In genomic region chr12:54189198-54189539, GRCh38 we compare ENCODE assay signal across 8 cellular contexts. TPM values are rescaled to one million over a fixed set of nuclear protein-coding genes. Genes with fewer than 3 reads are reported as not detected.
DNase-seq lines count a peak whose midpoint lies in the region; ATAC-seq, FAIRE-seq and TF ChIP-seq lines count a peak whose summit lies in the region.

No MANE protein-coding gene starts in this region.

- H3K36me3 Mint-ChIP-seq in activated naive CD4-positive, alpha-beta T cell treated with anti-CD3 and anti-CD28 coated beads for 36 hours (ENCODE audit: low read depth) = peaks cover 3% of the 10 kb centered on the region
- peaks cover 10% of the 10 kb centered on the region for H3K36me3 Mint-ChIP-seq in activated CD4-positive, alpha-beta memory T cell treated with anti-CD3 and anti-CD28 coated beads, Interleukin-2, amount 10 ng/mL, durations not matched to agents 7 days and 5 days (ENCODE audit: low read depth)

- no peak for DNase-seq in activated naive CD4-positive, alpha-beta T cell treated with anti-CD3 and anti-CD28 coated beads for 36 hours
- no peak for DNase-seq in activated naive CD4-positive, alpha-beta T cell treated with Interleukin-2 at 50 U/mL for 16 hours
- DNase-seq in activated CD4-positive, alpha-beta memory T cell treated with anti-CD3 and anti-CD28 coated beads, Interleukin-2, amount 10 ng/mL, durations not matched to agents 7 days and 5 days = no peak
- DNase-seq in keratinocyte (ENCODE audit: low read depth, low spot score) (no peak), thoracic aorta (ENCODE audit: low spot score) (no peak), H54 (ENCODE audit: insufficient read length, low spot score) (no peak)

- H3K4me1 ChIP-seq in keratinocyte (ENCODE audit: control insufficient read depth, extremely low read depth, insufficient read depth, low read length) = peaks cover 22% of the 10 kb centered on the region
- peaks cover 4 to 25% of the 10 kb centered on the region in 2 donors for H3K4me1 ChIP-seq in thoracic aorta (ENCODE audit: control insufficient read depth in 1 of 2, low read depth in 2 of 2)

- TF ChIP-seq POLR2A in H54 (IDR thresholded peaks at IDR 0.05; ENCODE audit: low read depth, low read length) = no peak

- H3K36me3 ChIP-seq in keratinocyte (ENCODE audit: control insufficient read depth in 2 of 2, extremely low read depth in 1 of 2, insufficient read depth in 2 of 2, low read length in 2 of 2) (peaks cover 8 to 9% of the 10 kb centered on the region in 2 experiments), thoracic aorta (peaks cover 3% of the 10 kb centered on the region)

- H3K9me3 Mint-ChIP-seq in activated naive CD4-positive, alpha-beta T cell treated with anti-CD3 and anti-CD28 coated beads for 36 hours = no peaks in the 10 kb centered on the region
- no peaks in the 10 kb centered on the region for H3K9me3 Mint-ChIP-seq in activated CD4-positive, alpha-beta memory T cell treated with anti-CD3 and anti-CD28 coated beads, Interleukin-2, amount 10 ng/mL, durations not matched to agents 7 days and 5 days

- POLR2A ChIA-PET in activated CD4-positive, alpha-beta memory T cell treated with anti-CD3 and anti-CD28 coated beads, Interleukin-2, amount 10 ng/mL, durations not matched to agents 7 days and 5 days (lab: Charles Lee) = interaction anchor here (0.8 to 1.1 kb wide), 4 partner anchors 20 to 173 kb away, joined by 3 read pairs; no protein-coding TSS in a partner anchor

- H3K27ac ChIP-seq in keratinocyte (ENCODE audit: control insufficient read depth, insufficient read depth, low read length) (no peak overlapping the region), thoracic aorta (no peak overlapping the region)

- H3K27me3 Mint-ChIP-seq in activated naive CD4-positive, alpha-beta T cell treated with anti-CD3 and anti-CD28 coated beads for 36 hours (ENCODE audit: low read depth) = peaks cover 20% of the 10 kb centered on the region
- H3K27me3 Mint-ChIP-seq in activated CD4-positive, alpha-beta memory T cell treated with anti-CD3 and anti-CD28 coated beads, Interleukin-2, amount 10 ng/mL, durations not matched to agents 7 days and 5 days = peaks cover 31% of the 10 kb centered on the region

- TF ChIP-seq CTCF in keratinocyte (optimal IDR thresholded peaks at IDR 0.05 in 1 of 3, IDR thresholded peaks at IDR 0.05 in 1 of 3, conservative IDR thresholded peaks at IDR 0.05 in 1 of 3; ENCODE audit: extremely low read depth in 1 of 3, insufficient read depth in 2 of 3, low read length in 3 of 3) (no peak), thoracic aorta (IDR thresholded peaks at IDR 0.05) (no peak)

- H3K9me3 ChIP-seq in keratinocyte (ENCODE audit: control insufficient read depth, low read depth, low read length) (no peaks in the 10 kb centered on the region), thoracic aorta (no peaks in the 10 kb centered on the region)

- no peaks in the 10 kb centered on the region for H4K20me1 ChIP-seq in keratinocyte (ENCODE audit: control insufficient read depth, extremely low read depth, insufficient read depth, low read length)

- peak overlapping the region; percentile 33 to 76 (median 41) for H3K4me3 ChIP-seq in keratinocyte (ENCODE audit: control insufficient read depth in 2 of 3, extremely low read depth in 1 of 3, insufficient read depth in 2 of 3, low read depth in 1 of 3, low read length in 3 of 3)
- H3K4me3 ChIP-seq in thoracic aorta = peak overlapping the region; percentile 88

- peak overlapping the region; percentile 53 for H3K4me2 ChIP-seq in keratinocyte (ENCODE audit: control insufficient read depth, extremely low read depth, insufficient read depth, low read depth, low read length)

- H3K27ac Mint-ChIP-seq in activated naive CD4-positive, alpha-beta T cell treated with anti-CD3 and anti-CD28 coated beads for 36 hours = no peak overlapping the region
- H3K27ac Mint-ChIP-seq in activated CD4-positive, alpha-beta memory T cell treated with anti-CD3 and anti-CD28 coated beads, Interleukin-2, amount 10 ng/mL, durations not matched to agents 7 days and 5 days = peak overlapping the region; percentile 56

- peaks cover 16% of the 10 kb centered on the region for H3K4me1 Mint-ChIP-seq in activated naive CD4-positive, alpha-beta T cell treated with anti-CD3 and anti-CD28 coated beads for 36 hours (ENCODE audit: low read depth)
- peaks cover 24% of the 10 kb centered on the region for H3K4me1 Mint-ChIP-seq in activated CD4-positive, alpha-beta memory T cell treated with anti-CD3 and anti-CD28 coated beads, Interleukin-2, amount 10 ng/mL, durations not matched to agents 7 days and 5 days

- peaks cover 21% of the 10 kb centered on the region for H3K79me2 ChIP-seq in keratinocyte (ENCODE audit: control insufficient read depth, insufficient read depth, low read length)

- no peak overlapping the region for H3K9ac ChIP-seq in keratinocyte (ENCODE audit: control insufficient read depth, extremely low read depth, insufficient read depth, low read length)

- peak overlapping the region; percentile 86 for H3K4me3 Mint-ChIP-seq in activated naive CD4-positive, alpha-beta T cell treated with anti-CD3 and anti-CD28 coated beads for 36 hours
- peak overlapping the region; percentile 82 for H3K4me3 Mint-ChIP-seq in activated CD4-positive, alpha-beta memory T cell treated with anti-CD3 and anti-CD28 coated beads, Interleukin-2, amount 10 ng/mL, durations not matched to agents 7 days and 5 days

- ATAC-seq in thoracic aorta (ENCODE audit: insufficient number of reproducible peaks, low FRiP score, low read depth) = peak; percentile 21
- no peak for ATAC-seq in HG02970 (IDR thresholded peaks at IDR 0.05; ENCODE audit: low FRiP score, unreplicated experiment)
- no peak for ATAC-seq in GM21723 (IDR thresholded peaks at IDR 0.05; ENCODE audit: unreplicated experiment)

- CTCF ChIA-PET in activated naive CD4-positive, alpha-beta T cell treated with anti-CD3 and anti-CD28 coated beads for 36 hours (lab: Charles Lee) = interaction anchor here (1.0 to 7.7 kb wide), 7 partner anchors 12 to 182 kb away, joined by 4 to 113 read pairs (median 43); partner anchors contain the start of genes HOXC5 and HOXC8
- CTCF ChIA-PET in activated CD4-positive, alpha-beta memory T cell treated with anti-CD3 and anti-CD28 coated beads, Interleukin-2, amount 10 ng/mL, durations not matched to agents 7 days and 5 days (lab: Charles Lee) = interaction anchor here (1.0 to 8.1 kb wide), 10 partner anchors 12 to 513 kb away, joined by 3 to 107 read pairs (median 26); partner anchors contain the start of genes ATP5MC2, HOXC10, HOXC5 and HOXC8

- FAIRE-seq in keratinocyte (lab: Jason Lieb, UNC) (no peak), H54 (lab: Jason Lieb, UNC) (no peak)

- intact Hi-C loops in activated naive CD4-positive, alpha-beta T cell treated with anti-CD3 and anti-CD28 coated beads for 36 hours (cut with micrococcal nuclease) = loop anchor here (1.0 to 2.0 kb wide), 2 partner anchors 26 to 462 kb away; partner anchors contain the start of gene CALCOCO1

- no peaks in the 10 kb centered on the region for H3K27me3 ChIP-seq in keratinocyte (ENCODE audit: control insufficient read depth, extremely low read depth, insufficient read depth, low read length)
- no peaks in the 10 kb centered on the region for H3K27me3 ChIP-seq in thoracic aorta (replicated peaks; ENCODE audit: insufficient read depth)

- H2AFZ ChIP-seq in keratinocyte (ENCODE audit: control insufficient read depth, low read length) = peak overlapping the region; percentile 89

- H3K9me1 ChIP-seq in keratinocyte (ENCODE audit: control insufficient read depth, extremely low read depth, insufficient read depth, low read length) = no peaks in the 10 kb centered on the region

- dilution Hi-C loops in keratinocyte (cut with MboI; ENCODE audit: extremely low pct_ligation_motif_present, low sequenced_read_pairs) = no loop called here

RNA-seq across cellular contexts. Expression of gene SMUG1, which starts 0.4 kb away (rescaled TPM):
- total RNA-seq in activated naive CD4-positive, alpha-beta T cell treated with anti-CD3 and anti-CD28 coated beads for 36 hours = 10 to 100 TPM; 18.2 to 19.7 TPM
- 10 to 100 TPM; 25.7 to 27.9 TPM for total RNA-seq in activated CD4-positive, alpha-beta memory T cell treated with anti-CD3 and anti-CD28 coated beads, Interleukin-2, amount 10 ng/mL, durations not matched to agents 7 days and 5 days
- polyA plus RNA-seq in keratinocyte = 38.6 to 45.3 TPM (median 39.6 TPM) in 3 replicates
- 9.8 TPM for polyA plus RNA-seq in keratinocyte (2011; ENCODE audit: low read depth)
- polyA plus RNA-seq in keratinocyte (2011; cell fraction: cytosol; rRNA removed) = 38.3 and 38.5 TPM in 2 replicates
- polyA plus RNA-seq in keratinocyte (2011; cell fraction: nucleus; rRNA removed) = 38.9 and 40.0 TPM in 2 replicates
- polyA plus RNA-seq in keratinocyte (2012; ENCODE audit: low replicate concordance) = 26.1 and 42.4 TPM in 2 replicates
- 32.2 to 39.6 TPM (median 33.1 TPM) in 3 replicates for polyA minus RNA-seq in keratinocyte
- 32.0 TPM for polyA minus RNA-seq in keratinocyte (2011; cell fraction: cytosol; rRNA and poly(A)+ RNA removed)
- polyA minus RNA-seq in keratinocyte (2011; cell fraction: nucleus; rRNA and poly(A)+ RNA removed) = 12.1 and 16.8 TPM in 2 replicates
- 10 to 100 TPM; 29.4 to 39.3 TPM for total RNA-seq in thoracic aorta
